In genomic region chr9:81535542-81536241, GRCh38 we compare ENCODE assay signal across 14 cellular contexts.
DNase-seq lines count a peak whose midpoint lies in the region; ATAC-seq and TF ChIP-seq lines count a peak whose summit lies in the region.
"Had no signal": no experiment of that assay in that cellular context is flagged by ENCODE, and none has a peak within 500 bp of the region (broad histone marks: within the 10 kb centered on the region; RNA-seq: fewer than 3 reads in every experiment).

No MANE protein-coding gene starts in this region.

- H3K27me3 ChIP-seq in WERI-Rb-1 (ENCODE audit: insufficient read depth, low read depth, severe bottlenecking): no peaks in the 10 kb centered on the region
- H3K27me3 ChIP-seq: BLaER1 treated with 17β-estradiol and CSF1 and Interleukin-3, amounts not matched to agents 10 nM and 100 nM had no signal

- no peak for TF ChIP-seq CTCF in WERI-Rb-1 (IDR thresholded peaks at IDR 0.05; ENCODE audit: low read depth, low read length)

- no peak for ATAC-seq in HG02763 (IDR thresholded peaks at IDR 0.05; ENCODE audit: unreplicated experiment)
- ATAC-seq in Right ventricle myocardium superior (ENCODE audit: poor library complexity): no peak
- ATAC-seq: activated naive CD8-positive, alpha-beta T cell treated with anti-CD3 and anti-CD28 coated beads, Interleukin-2, amount 50 U/mL, for 24 hours; naive thymus-derived CD4-positive, alpha-beta T cell had no signal

- H3K9me3 ChIP-seq in WERI-Rb-1 (ENCODE audit: severe bottlenecking): no peaks in the 10 kb centered on the region
- H3K9me3 ChIP-seq: BLaER1 treated with 17β-estradiol and CSF1 and Interleukin-3, amounts not matched to agents 10 nM and 100 nM had no signal

- peak overlapping the region; percentile 22 for H3K4me3 ChIP-seq in WERI-Rb-1 (ENCODE audit: low read depth, low read length)
- H3K4me3 ChIP-seq: BLaER1 treated with 17β-estradiol and CSF1 and Interleukin-3, amounts not matched to agents 10 nM and 100 nM had no signal

- DNase-seq in DMS53 (lab: John Stamatoyannopoulos, UW) (peak; percentile 92), NCI-H226 (peak; percentile 91), WERI-Rb-1 (peak; percentile 71), left kidney (ENCODE audit: low read depth, low spot score) (peak; percentile 69), NCI-H1436 (lab: John Stamatoyannopoulos, UW) (no peak), pons (ENCODE audit: low spot score) (no peak), Right ventricle myocardium superior (no peak)
- DNase-seq: activated naive CD8-positive, alpha-beta T cell treated with anti-CD3 and anti-CD28 coated beads, Interleukin-2, amount 50 U/mL, for 24 hours; effector memory CD4-positive, alpha-beta T cell; H7; naive thymus-derived CD4-positive, alpha-beta T cell; stimulated activated CD8-positive, alpha-beta memory T cell treated with anti-CD3 and anti-CD28 coated beads, Interleukin-4, amount 100 ng/mL, for 48 hours had no signal

- peak overlapping the region; percentile 73 for H3K27ac ChIP-seq in WERI-Rb-1
- H3K27ac ChIP-seq: BLaER1 treated with 17β-estradiol and CSF1 and Interleukin-3, amounts not matched to agents 10 nM and 100 nM had no signal

- H3K36me3 ChIP-seq in WERI-Rb-1: no peaks in the 10 kb centered on the region
- H3K36me3 ChIP-seq: BLaER1 treated with 17β-estradiol and CSF1 and Interleukin-3, amounts not matched to agents 10 nM and 100 nM had no signal

- intact Hi-C loops in Right ventricle myocardium superior (cut with DNase I): no loop called here

Comparison
In these comparisons a context has a peak if more than half of its experiments do, and no peak if none do; other contexts are left out.
1. DNase-seq: peak in DMS53 (single experiment), NCI-H226 (single experiment), WERI-Rb-1 (single experiment) and left kidney (single experiment); none in NCI-H1436 (single experiment), pons (single experiment) and Right ventricle myocardium superior (single experiment).